Comparison of ENCODE assay signal across 8 cellular contexts in genomic region chr9:14993061-14993800, GRCh38.
DNase-seq lines count a peak whose midpoint lies in the region; ATAC-seq, FAIRE-seq and TF ChIP-seq lines count a peak whose summit lies in the region.

No MANE protein-coding gene starts in this region.

- no peak for TF ChIP-seq CTCF in GM13976 (IDR thresholded peaks at IDR 0.05; ENCODE audit: borderline replicate concordance, control extremely low read depth, extremely low read depth, insufficient read depth, missing control alignments)
- TF ChIP-seq CTCF in H1 (IDR thresholded peaks at IDR 0.05; ENCODE audit: control extremely low read depth in 1 of 3, insufficient read depth in 1 of 3, low read depth in 1 of 3, low read length in 3 of 3), result no peak
- TF ChIP-seq CTCF in lower leg skin (IDR thresholded peaks at IDR 0.05), result no peak

- H2AK5ac ChIP-seq in H1 (ENCODE audit: low read depth, low read length), result no peak overlapping the region

- H3K9ac ChIP-seq in H1 (replicated peaks in 1 of 4; ENCODE audit: extremely low read depth in 1 of 4, low read depth in 3 of 4, low read length in 3 of 4), result peak overlapping the region in 3 of 4 experiments; percentile 40 to 79 (median 60); a peak in 6 of 7 replicates

- no peak for ATAC-seq in GM19351 (IDR thresholded peaks at IDR 0.05; ENCODE audit: unreplicated experiment)
- no peak for ATAC-seq in GM18867 (IDR thresholded peaks at IDR 0.05; ENCODE audit: unreplicated experiment)

- no peaks in the 10 kb centered on the region for H3K79me2 ChIP-seq in H1 (ENCODE audit: control insufficient read depth in 1 of 2, insufficient read depth in 2 of 2, low read length in 2 of 2)

- 0 out of 4 replicates have a peak, but pooled peaks of 1 of the 2 experiments have one; percentile 19 for TF ChIP-seq RAD21 in H1 (IDR thresholded peaks at IDR 0.05 in 1 of 2, conservative IDR thresholded peaks at IDR 0.05 in 1 of 2; ENCODE audit: low read depth in 2 of 2, low read length in 2 of 2)

- no peaks in the 10 kb centered on the region for H3K36me3 Mint-ChIP-seq in activated CD4-positive, alpha-beta memory T cell treated with anti-CD3 and anti-CD28 coated beads for 36 hours

- H3K27me3 Mint-ChIP-seq in activated CD4-positive, alpha-beta memory T cell treated with anti-CD3 and anti-CD28 coated beads for 36 hours, result peaks cover 2% of the 10 kb centered on the region

- no peak overlapping the region for H3K27ac ChIP-seq in H1 (ENCODE audit: low read depth, low read length)

- H3K18ac ChIP-seq in H1 (ENCODE audit: extremely low read depth, low read length), result peak overlapping the region; percentile 96

- H3K4me3 Mint-ChIP-seq in activated CD4-positive, alpha-beta memory T cell treated with anti-CD3 and anti-CD28 coated beads for 36 hours, result peak overlapping the region; percentile 62

- no peaks in the 10 kb centered on the region for H3K9me3 ChIP-seq in H1 (ENCODE audit: insufficient read depth in 2 of 2, low read depth in 1 of 2, low read length in 1 of 2)

- H3K79me1 ChIP-seq in H1 (ENCODE audit: low read depth, low read length), result no peaks in the 10 kb centered on the region

- peak overlapping the region; percentile 9 for H4K5ac ChIP-seq in H1 (ENCODE audit: insufficient read length, low read depth, low read length)

- H3K27ac Mint-ChIP-seq in activated CD4-positive, alpha-beta memory T cell treated with anti-CD3 and anti-CD28 coated beads for 36 hours, result peak overlapping the region; percentile 2

- no peak overlapping the region for H3K56ac ChIP-seq in H1 (replicated peaks; ENCODE audit: insufficient read length, low read depth, low read length)

- DNase-seq in GM13976 (ENCODE audit: low spot score) (peak; percentile 17), NCI-H2196 (lab: John Stamatoyannopoulos, UW; ENCODE audit: unreplicated experiment) (peak; percentile 100), H1 (ENCODE audit: low read depth in 1 of 2, low spot score in 2 of 2) (peak; percentile 87 to 88), lower leg skin (ENCODE audit: low spot score in 2 of 2) (peak; percentile 66 to 95)
- peak; percentile 75 for DNase-seq in activated CD4-positive, alpha-beta memory T cell treated with anti-CD3 and anti-CD28 coated beads for 36 hours
- peak; percentile 62 to 77 for DNase-seq in stimulated activated CD4-positive, alpha-beta T cell treated with anti-CD3 and anti-CD28 coated beads, Interleukin-2, amount 100 ng/mL, for 24 hours

- H3K23ac ChIP-seq in H1 (ENCODE audit: insufficient read length), result no peak overlapping the region

- no peak overlapping the region for H2BK15ac ChIP-seq in H1 (ENCODE audit: low read length)

- H3K9me3 Mint-ChIP-seq in activated CD4-positive, alpha-beta memory T cell treated with anti-CD3 and anti-CD28 coated beads for 36 hours, result no peaks in the 10 kb centered on the region

- no peaks in the 10 kb centered on the region for H3K36me3 ChIP-seq in H1 (ENCODE audit: control insufficient read depth in 2 of 4, insufficient read depth in 4 of 4, low read length in 3 of 4)

- no peak for FAIRE-seq in H1 (lab: Jason Lieb, UNC)

- H3K4ac ChIP-seq in H1 (replicated peaks; ENCODE audit: insufficient read length, low read depth, low read length), result no peak overlapping the region

- in situ Hi-C loops in GM13976 (cut with MboI; ENCODE audit: low sequenced_read_pairs, unreplicated experiment), result no loop called here

- peaks cover 7% of the 10 kb centered on the region; the same call in 1 of the 2 replicates for H3K23me2 ChIP-seq in H1 (ENCODE audit: low read depth, low read length)

- intact Hi-C loops in activated CD4-positive, alpha-beta memory T cell treated with anti-CD3 and anti-CD28 coated beads for 36 hours (cut with micrococcal nuclease), result loop anchor here (2.0 to 5.0 kb wide), 2 partner anchors 34 to 144 kb away; no protein-coding TSS in a partner anchor
- intact Hi-C loops in lower leg skin (cut with DNase I; ENCODE audit: low total_unique reads), result no loop called here

- H4K8ac ChIP-seq in H1 (ENCODE audit: extremely low read depth, insufficient read depth, low read length), result peak overlapping the region; percentile 73; the same call in 1 of the 2 replicates

- WGBS in H1 (ENCODE audit: extremely low coverage in 1 of 2, insufficient coverage in 1 of 2, insufficient read length in 1 of 2, insufficient replicate concordance in 2 of 2, low coverage in 1 of 2, low lambda C conversion rate in 2 of 2, missing lambda C conversion rate in 1 of 2), 2 experiments, result 5% methylated on average over 43 of the region's 49 CpGs; no CpG with 5 or more reads in 1 of the 2 experiments
- WGBS in lower leg skin, 2 donors, result 4 to 6% methylated on average over 40 to 49 of the region's 49 CpGs

- H3K4me2 ChIP-seq in H1 (ENCODE audit: insufficient read depth in 1 of 2, low read depth in 2 of 2, low read length in 2 of 2), result peak overlapping the region; percentile 72 to 97

- H4K20me1 ChIP-seq in H1 (replicated peaks in 1 of 2; ENCODE audit: control insufficient read depth in 1 of 2, insufficient read depth in 2 of 2, low read length in 2 of 2), result no peaks in the 10 kb centered on the region

- H3K27me3 ChIP-seq in H1 (replicated peaks in 1 of 4; ENCODE audit: control insufficient read depth in 3 of 4, extremely low read depth in 1 of 4, insufficient read depth in 3 of 4, low read length in 3 of 4), result no peaks in the 10 kb centered on the region; a peak in 1 of 7 replicates

- H3K4me3 ChIP-seq in H1 (ENCODE audit: extremely low read depth in 1 of 4, insufficient read depth in 2 of 4, low read depth in 3 of 4, low read length in 4 of 4) (peak overlapping the region; percentile 55 to 85 (median 74)), lower leg skin (ENCODE audit: low read depth, poor library complexity, severe bottlenecking) (peak overlapping the region; percentile 44)

- TF ChIP-seq EP300 in H1 (IDR thresholded peaks at IDR 0.05; ENCODE audit: borderline replicate concordance in 1 of 2, low read depth in 2 of 2, low read length in 2 of 2), result 0 out of 3 replicates have a peak, but pooled peaks of 1 of the 2 experiments have one; percentile 9

- TF ChIP-seq POLR2A in H1 (IDR thresholded peaks at IDR 0.05; ENCODE audit: control extremely low read depth in 1 of 2, low read depth in 2 of 2, low read length in 2 of 2), result peak; percentile 28 to 54
- TF ChIP-seq POLR2A in lower leg skin (IDR thresholded peaks at IDR 0.05), result no peak

- no peak overlapping the region for H2BK12ac ChIP-seq in H1 (ENCODE audit: low read depth, low read length)

- POLR2A ChIA-PET in activated CD4-positive, alpha-beta memory T cell treated with anti-CD3 and anti-CD28 coated beads for 36 hours (lab: Charles Lee), result no interaction called here
- POLR2A ChIA-PET in H1 (lab: Charles Lee; ENCODE audit: partially characterized antibody), result interaction anchor here (0.6 to 0.8 kb wide), 2 partner anchors 142 to 1375 kb away, joined by 3 to 4 read pairs; no protein-coding TSS in a partner anchor

- peaks cover 28% of the 10 kb centered on the region for H3K4me1 Mint-ChIP-seq in activated CD4-positive, alpha-beta memory T cell treated with anti-CD3 and anti-CD28 coated beads for 36 hours (ENCODE audit: low read depth)

- H3K14ac ChIP-seq in H1 (ENCODE audit: insufficient read length), result no peak overlapping the region

- CTCF ChIA-PET in activated CD4-positive, alpha-beta memory T cell treated with anti-CD3 and anti-CD28 coated beads for 36 hours (lab: Charles Lee), result no interaction called here
- CTCF ChIA-PET in H1 (lab: Charles Lee; ENCODE audit: partially characterized antibody), result interaction anchor here (1.2 to 1.5 kb wide), 2 partner anchors 141 to 150 kb away, joined by 3 read pairs; no protein-coding TSS in a partner anchor

- 0 out of 2 replicates have a peak overlapping the region, but pooled peaks have one; percentile 26 for H2BK5ac ChIP-seq in H1 (ENCODE audit: low read depth, low read length)

- H2BK120ac ChIP-seq in H1 (replicated peaks; ENCODE audit: low read depth, low read length), result no peak overlapping the region

- H2BK20ac ChIP-seq in H1 (ENCODE audit: low read length), result no peak overlapping the region

- peak overlapping the region; percentile 90 for H2AFZ ChIP-seq in H1 (ENCODE audit: low read length)

- H4K91ac ChIP-seq in H1 (replicated peaks; ENCODE audit: insufficient read length, low read length), result no peak overlapping the region

- H3K4me1 ChIP-seq in H1 (replicated peaks in 1 of 4; ENCODE audit: control insufficient read depth in 3 of 4, insufficient read depth in 4 of 4, low read length in 3 of 4), result peaks cover 0 to 2% (median 1%) of the 10 kb centered on the region in 4 experiments; a peak in 2 of 7 replicates

TF ChIP-seq in H1, 55 proteins besides CTCF, POLR2A, EP300 and RAD21 (continues in another document):
- peak; percentile 45 for TF ChIP-seq PHF8 (conservative IDR thresholded peaks at IDR 0.05; ENCODE audit: low read depth, low read length)
- TF ChIP-seq EZH2 (IDR thresholded peaks at IDR 0.05; ENCODE audit: low read depth, low read length, severe bottlenecking), result no peak
- TF ChIP-seq SP1 (IDR thresholded peaks at IDR 0.05; ENCODE audit: low read depth, low read length), result peak; percentile 62; the same call in 1 of the 2 replicates
- peak; percentile 59 for TF ChIP-seq ASH2L (IDR thresholded peaks at IDR 0.05; ENCODE audit: low read length)
- TF ChIP-seq TEAD4 (IDR thresholded peaks at IDR 0.05; ENCODE audit: low read depth, low read length), result peak; percentile 58
- 0 out of 2 replicates have a peak, but pooled peaks have one; percentile 20 for TF ChIP-seq CREB1 (IDR thresholded peaks at IDR 0.05)
- TF ChIP-seq ZNF274 (IDR thresholded peaks at IDR 0.05; ENCODE audit: borderline replicate concordance, extremely low read depth, low read length), result no peak
- TF ChIP-seq TCF12 (IDR thresholded peaks at IDR 0.05; ENCODE audit: low read depth, low read length), result 0 out of 2 replicates have a peak, but pooled peaks have one; percentile 37
- no peak for TF ChIP-seq HDAC6 (IDR thresholded peaks at IDR 0.05; ENCODE audit: low read depth, low read length)
- TF ChIP-seq SP4 (IDR thresholded peaks at IDR 0.05; ENCODE audit: low read length), result peak; percentile 32; the same call in 1 of the 2 replicates
- no peak for TF ChIP-seq KDM5A (IDR thresholded peaks at IDR 0.05; ENCODE audit: low read length)
- peak; percentile 85 for TF ChIP-seq TBP (IDR thresholded peaks at IDR 0.05; ENCODE audit: low read depth, low read length)
- no peak for TF ChIP-seq CTBP2 (IDR thresholded peaks at IDR 0.05; ENCODE audit: borderline replicate concordance, insufficient read depth, insufficient read length, low read length)
- no peak for TF ChIP-seq BCL11A (IDR thresholded peaks at IDR 0.05; ENCODE audit: low read depth in 2 of 2, low read length in 2 of 2)
- no peak for TF ChIP-seq BRCA1 (IDR thresholded peaks at IDR 0.05; ENCODE audit: low read depth, low read length)
- no peak for TF ChIP-seq NRF1 (IDR thresholded peaks at IDR 0.05; ENCODE audit: low read depth, low read length)
- peak; percentile 91; the same call in 1 of the 2 replicates for TF ChIP-seq EGR1 (IDR thresholded peaks at IDR 0.05; ENCODE audit: borderline replicate concordance, low read depth, low read length)

Comparison
In these comparisons a context has a peak if more than half of its experiments do, and no peak if none do; other contexts are left out.
1. DNase-seq: peak in every context shown above with its lines; median percentile 100 in NCI-H2196; 88 in H1; 80 in lower leg skin; 75 in activated CD4-positive, alpha-beta memory T cell treated with anti-CD3 and anti-CD28 coated beads for 36 hours; 70 in stimulated activated CD4-positive, alpha-beta T cell treated with anti-CD3 and anti-CD28 coated beads, Interleukin-2, amount 100 ng/mL, for 24 hours; 17 in GM13976.
2. POLR2A ChIP-seq: peak in H1 (2 of 2); none in lower leg skin (0 of 2).